Comparison of ENCODE assay signal across 26 cellular contexts in genomic region chr14:71487449-71487848, GRCh38.
DNase-seq lines count a peak whose midpoint lies in the region; ATAC-seq, FAIRE-seq and TF ChIP-seq lines count a peak whose summit lies in the region.
"Had no signal": no experiment of that assay in that cellular context is flagged by ENCODE, and none has a peak within 500 bp of the region (broad histone marks: within the 10 kb centered on the region; RNA-seq: fewer than 3 reads in every experiment).

No MANE protein-coding gene starts in this region.

- H3K9me3 Mint-ChIP-seq in CD4-positive, CD25-positive, alpha-beta regulatory T cell, result peaks cover 0 to 2% (median 0%) of the 10 kb centered on the region in 7 donors
- H3K9me3 Mint-ChIP-seq in GM23338, result no peaks in the 10 kb centered on the region
- H3K9me3 Mint-ChIP-seq in astrocyte (ENCODE audit: unreplicated experiment), result no peaks in the 10 kb centered on the region
- no peaks in the 10 kb centered on the region for H3K9me3 Mint-ChIP-seq in osteocyte (ENCODE audit: unreplicated experiment)
- H3K9me3 Mint-ChIP-seq in T-cell, result no peaks in the 10 kb centered on the region
- H3K9me3 Mint-ChIP-seq in activated CD4-positive, alpha-beta T cell treated with anti-CD3 and anti-CD28 coated beads for 36 hours (ENCODE audit: low read depth), result no peaks in the 10 kb centered on the region
- H3K9me3 Mint-ChIP-seq: activated B cell treated with CpG ODN at 0.5 μM for 24 hours; CD4-positive, alpha-beta memory T cell; natural killer cell had no signal

- peaks cover 38% of the 10 kb centered on the region for H3K79me2 ChIP-seq in GM23338 (replicated peaks; ENCODE audit: insufficient read depth)
- H3K79me2 ChIP-seq in astrocyte (ENCODE audit: insufficient read depth, low read length), result peaks cover 36% of the 10 kb centered on the region

- no peaks in the 10 kb centered on the region for H3K27me3 ChIP-seq in CD4-positive, CD25-positive, alpha-beta regulatory T cell (ENCODE audit: control insufficient read depth, insufficient read depth, low read length)
- H3K27me3 ChIP-seq in GM23338 (ENCODE audit: insufficient read depth), result no peaks in the 10 kb centered on the region
- H3K27me3 ChIP-seq in astrocyte (ENCODE audit: insufficient read depth, low read length), result no peaks in the 10 kb centered on the region
- H3K27me3 ChIP-seq: cardiac muscle cell, right lobe of liver, suprapubic skin had no signal

- no peak overlapping the region for H3K4me2 ChIP-seq in GM23338
- H3K4me2 ChIP-seq in astrocyte (ENCODE audit: low read length), result peak overlapping the region; percentile 54

- no peak overlapping the region for H3K9ac ChIP-seq in astrocyte (ENCODE audit: low read length)

- peaks cover 17% of the 10 kb centered on the region for H3K36me3 Mint-ChIP-seq in CD4-positive, CD25-positive, alpha-beta regulatory T cell
- H3K36me3 Mint-ChIP-seq in GM23338 (ENCODE audit: low read depth) (peaks cover 20% of the 10 kb centered on the region), astrocyte (ENCODE audit: low read depth, unreplicated experiment) (peaks cover 2% of the 10 kb centered on the region), osteocyte (ENCODE audit: unreplicated experiment) (peaks cover under 1% of the 10 kb centered on the region), T-cell (peaks cover 30% of the 10 kb centered on the region)
- peaks cover 15% of the 10 kb centered on the region for H3K36me3 Mint-ChIP-seq in activated CD4-positive, alpha-beta T cell treated with anti-CD3 and anti-CD28 coated beads for 36 hours (ENCODE audit: low read depth)
- H3K36me3 Mint-ChIP-seq: natural killer cell had no signal

- no peaks in the 10 kb centered on the region for H3K9me3 ChIP-seq in CD4-positive, CD25-positive, alpha-beta regulatory T cell (ENCODE audit: control insufficient read depth in 2 of 2, low read length in 2 of 2)
- H3K9me3 ChIP-seq in astrocyte (ENCODE audit: insufficient read depth, low read depth, low read length), result no peaks in the 10 kb centered on the region
- H3K9me3 ChIP-seq: right lobe of liver, suprapubic skin had no signal

- peaks cover 4% of the 10 kb centered on the region for H3K36me3 ChIP-seq in CD4-positive, CD25-positive, alpha-beta regulatory T cell (ENCODE audit: control insufficient read depth, insufficient read depth, low read length)
- H3K36me3 ChIP-seq in GM23338 (ENCODE audit: insufficient read depth) (no peaks in the 10 kb centered on the region), astrocyte (ENCODE audit: insufficient read depth, low read length) (no peaks in the 10 kb centered on the region)
- H3K36me3 ChIP-seq: cardiac muscle cell, right lobe of liver, suprapubic skin had no signal

- no peak for ATAC-seq in CD4-positive, CD25-positive, alpha-beta regulatory T cell (ENCODE audit: low read depth in 2 of 2)
- ATAC-seq in GM23338 (no peak), T-cell (replicated peaks in 1 of 4) (no peak), left lobe of liver (no peak), HG03439 (IDR thresholded peaks at IDR 0.05; ENCODE audit: unreplicated experiment) (no peak)
- ATAC-seq in activated CD4-positive, alpha-beta T cell treated with anti-CD3 and anti-CD28 coated beads for 36 hours, result no peak
- ATAC-seq: left colon, natural killer cell, right lobe of liver had no signal

- CTCF ChIA-PET in T-cell (lab: Charles Lee), result no interaction called here
- CTCF ChIA-PET in activated CD4-positive, alpha-beta T cell treated with anti-CD3 and anti-CD28 coated beads for 36 hours (lab: Charles Lee), result no interaction called here

- POLR2A ChIA-PET in T-cell (lab: Charles Lee), result no interaction called here
- POLR2A ChIA-PET in activated CD4-positive, alpha-beta T cell treated with anti-CD3 and anti-CD28 coated beads for 36 hours (lab: Charles Lee), result no interaction called here

- no peak for FAIRE-seq in astrocyte (lab: Jason Lieb, UNC)
- FAIRE-seq: endothelial cell of umbilical vein had no signal

- no peaks in the 10 kb centered on the region for H4K20me1 ChIP-seq in GM23338 (replicated peaks; ENCODE audit: insufficient read depth)
- H4K20me1 ChIP-seq in astrocyte (ENCODE audit: insufficient read depth, low read length), result peaks cover 10% of the 10 kb centered on the region

- H3K4me1 Mint-ChIP-seq in CD4-positive, CD25-positive, alpha-beta regulatory T cell, result peaks cover 7 to 25% (median 19%) of the 10 kb centered on the region in 4 donors
- H3K4me1 Mint-ChIP-seq in GM23338 (peaks cover 41% of the 10 kb centered on the region), astrocyte (ENCODE audit: low read depth, unreplicated experiment) (peaks cover 23% of the 10 kb centered on the region), osteocyte (ENCODE audit: unreplicated experiment) (peaks cover 67% of the 10 kb centered on the region), T-cell (peaks cover 23 to 26% (median 26%) of the 10 kb centered on the region in 3 donors)
- H3K4me1 Mint-ChIP-seq in activated CD4-positive, alpha-beta T cell treated with anti-CD3 and anti-CD28 coated beads for 36 hours, result peaks cover 22% of the 10 kb centered on the region

- H3K9me2 ChIP-seq in GM23338 (ENCODE audit: insufficient read depth), result peaks cover 3% of the 10 kb centered on the region; the same call in 1 of the 2 replicates

- intact Hi-C loops in activated CD4-positive, alpha-beta T cell treated with anti-CD3 and anti-CD28 coated beads for 36 hours (cut with DNase I, micrococcal nuclease), result no loop called here

- H3F3A ChIP-seq in GM23338 (replicated peaks; ENCODE audit: low read depth), result no peaks in the 10 kb centered on the region

- no peak overlapping the region for H3K27ac ChIP-seq in CD4-positive, CD25-positive, alpha-beta regulatory T cell (ENCODE audit: insufficient read depth, low read length, poor library complexity, severe bottlenecking)
- no peak overlapping the region for H3K27ac ChIP-seq in GM23338 (ENCODE audit: low read depth)
- H3K27ac ChIP-seq in astrocyte (ENCODE audit: low read depth, low read length), result peak overlapping the region; percentile 11
- H3K27ac ChIP-seq: cardiac muscle cell, right lobe of liver, suprapubic skin had no signal

- TF ChIP-seq CTCF in GM23338 (conservative IDR thresholded peaks at IDR 0.05; ENCODE audit: low read depth in 2 of 2) (no peak), astrocyte (IDR thresholded peaks at IDR 0.05; ENCODE audit: insufficient read depth, low read depth, low read length) (no peak), osteocyte (IDR thresholded peaks at IDR 0.05) (no peak)

- no peaks in the 10 kb centered on the region for H3K4me1 ChIP-seq in CD4-positive, CD25-positive, alpha-beta regulatory T cell (ENCODE audit: control insufficient read depth, insufficient read depth, low read length, poor library complexity, severe bottlenecking)
- peaks cover 9% of the 10 kb centered on the region; the same call in 1 of the 2 replicates for H3K4me1 ChIP-seq in GM23338 (ENCODE audit: insufficient read depth)
- H3K4me1 ChIP-seq in astrocyte (ENCODE audit: insufficient read depth, low read length), result peaks cover 14% of the 10 kb centered on the region
- H3K4me1 ChIP-seq: right lobe of liver had no signal

- H3K4me3 ChIP-seq in CD4-positive, CD25-positive, alpha-beta regulatory T cell (ENCODE audit: low read depth, low read length), result no peak overlapping the region
- no peak overlapping the region for H3K4me3 ChIP-seq in GM23338
- no peak overlapping the region for H3K4me3 ChIP-seq in astrocyte (ENCODE audit: insufficient read depth, low read depth, low read length)
- H3K4me3 ChIP-seq: cardiac muscle cell, right lobe of liver, suprapubic skin had no signal

- no peak for DNase-seq in CD4-positive, CD25-positive, alpha-beta regulatory T cell
- DNase-seq in GM23338 (ENCODE audit: low spot score) (no peak), astrocyte (ENCODE audit: low read depth) (no peak), osteocyte (ENCODE audit: extremely low spot score, unreplicated experiment) (no peak), T-cell (no peak), left lobe of liver (ENCODE audit: low spot score) (no peak)
- no peak for DNase-seq in activated CD4-positive, alpha-beta T cell treated with anti-CD3 and anti-CD28 coated beads for 36 hours
- DNase-seq: activated B cell treated with CpG ODN at 0.5 μM for 24 hours; activated CD4-positive, alpha-beta T cell treated with anti-CD3 and anti-CD28 coated beads, Interleukin-2, amount 50 U/mL, for 48 hours; activated effector memory CD4-positive, alpha-beta T cell treated with anti-CD3 and anti-CD28 coated beads, Interleukin-2, amount 50 U/mL, for 16 hours; amniotic stem cell; CD4-positive, alpha-beta memory T cell; DMS153; KBM-7; left colon; MM.1S; natural killer cell; NCI-H146; NCI-H510A treated with DMSO at 0.1 percent for 48 hours; right lobe of liver; stimulated activated CD4-positive, alpha-beta T cell treated with anti-CD3 and anti-CD28 coated beads, Interleukin-15, amount 100 ng/mL, for 24 hours; T-helper 9 cell had no signal

- no peak overlapping the region for H2AFZ ChIP-seq in GM23338
- no peak overlapping the region for H2AFZ ChIP-seq in astrocyte (ENCODE audit: low read depth, low read length)

- H3K27me3 Mint-ChIP-seq in CD4-positive, CD25-positive, alpha-beta regulatory T cell, result no peaks in the 10 kb centered on the region
- H3K27me3 Mint-ChIP-seq in GM23338 (ENCODE audit: insufficient read depth, low read depth, poor library complexity) (peaks cover 2% of the 10 kb centered on the region), astrocyte (ENCODE audit: low read depth, unreplicated experiment) (no peaks in the 10 kb centered on the region), osteocyte (ENCODE audit: unreplicated experiment) (no peaks in the 10 kb centered on the region), T-cell (no peaks in the 10 kb centered on the region)
- no peaks in the 10 kb centered on the region for H3K27me3 Mint-ChIP-seq in activated CD4-positive, alpha-beta T cell treated with anti-CD3 and anti-CD28 coated beads for 36 hours
- H3K27me3 Mint-ChIP-seq: activated B cell treated with CpG ODN at 0.5 μM for 24 hours; CD4-positive, alpha-beta memory T cell had no signal

- H3K4me3 Mint-ChIP-seq in CD4-positive, CD25-positive, alpha-beta regulatory T cell, result no peak overlapping the region
- no peak overlapping the region for H3K4me3 Mint-ChIP-seq in GM23338
- no peak overlapping the region for H3K4me3 Mint-ChIP-seq in astrocyte (ENCODE audit: unreplicated experiment)
- no peak overlapping the region for H3K4me3 Mint-ChIP-seq in osteocyte (ENCODE audit: unreplicated experiment)
- no peak overlapping the region for H3K4me3 Mint-ChIP-seq in T-cell
- H3K4me3 Mint-ChIP-seq in activated CD4-positive, alpha-beta T cell treated with anti-CD3 and anti-CD28 coated beads for 36 hours, result no peak overlapping the region
- H3K4me3 Mint-ChIP-seq: activated B cell treated with CpG ODN at 0.5 μM for 24 hours; CD4-positive, alpha-beta memory T cell; natural killer cell had no signal

- H3K27ac Mint-ChIP-seq in CD4-positive, CD25-positive, alpha-beta regulatory T cell, result peak overlapping the region; percentile 8 to 88 (median 51)
- H3K27ac Mint-ChIP-seq in GM23338, result 0 out of 2 replicates have a peak overlapping the region, but pooled peaks have one; percentile 5
- no peak overlapping the region for H3K27ac Mint-ChIP-seq in astrocyte (ENCODE audit: unreplicated experiment)
- peak overlapping the region; percentile 71 for H3K27ac Mint-ChIP-seq in osteocyte (ENCODE audit: unreplicated experiment)
- H3K27ac Mint-ChIP-seq in T-cell, result no peak overlapping the region
- no peak overlapping the region for H3K27ac Mint-ChIP-seq in activated CD4-positive, alpha-beta T cell treated with anti-CD3 and anti-CD28 coated beads for 36 hours
- H3K27ac Mint-ChIP-seq: activated B cell treated with CpG ODN at 0.5 μM for 24 hours, natural killer cell had no signal

Comparison
In these comparisons a context has a peak if more than half of its experiments do, and no peak if none do; other contexts are left out.
1. H3K27ac Mint-ChIP-seq: peak in CD4-positive, CD25-positive, alpha-beta regulatory T cell (3 of 3), GM23338 (single experiment) and osteocyte (single experiment); none in astrocyte (single experiment), T-cell (0 of 2) and activated CD4-positive, alpha-beta T cell treated with anti-CD3 and anti-CD28 coated beads for 36 hours (single experiment).